8 cellular contexts compared by ENCODE assay signal in genomic region chr2:171522057-171522803, GRCh38. TPM values are rescaled to one million over a fixed set of nuclear protein-coding genes. Genes with fewer than 3 reads are reported as not detected.
DNase-seq lines count a peak whose midpoint lies in the region; ATAC-seq, FAIRE-seq and TF ChIP-seq lines count a peak whose summit lies in the region.

A gene with protein sequence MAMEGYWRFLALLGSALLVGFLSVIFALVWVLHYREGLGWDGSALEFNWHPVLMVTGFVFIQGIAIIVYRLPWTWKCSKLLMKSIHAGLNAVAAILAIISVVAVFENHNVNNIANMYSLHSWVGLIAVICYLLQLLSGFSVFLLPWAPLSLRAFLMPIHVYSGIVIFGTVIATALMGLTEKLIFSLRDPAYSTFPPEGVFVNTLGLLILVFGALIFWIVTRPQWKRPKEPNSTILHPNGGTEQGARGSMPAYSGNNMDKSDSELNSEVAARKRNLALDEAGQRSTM (plus strand): TSS chr2:171522474. CDS start chr2:171522546, 72 bp downstream.

- H3K36me3 ChIP-seq in mesodermal cell (ENCODE audit: control insufficient read depth, insufficient read depth, low read length) (no peaks in the 10 kb centered on the region), suprapubic skin (no peaks in the 10 kb centered on the region)

- no peak for TF ChIP-seq CTCF in suprapubic skin (IDR thresholded peaks at IDR 0.05)

- H3K4me1 ChIP-seq in mesodermal cell (ENCODE audit: control insufficient read depth, insufficient read depth, low read length, poor library complexity, severe bottlenecking) (peaks cover 14% of the 10 kb centered on the region), suprapubic skin (peaks cover 30% of the 10 kb centered on the region)

- DNase-seq in DMS 273 treated with DMSO at 0.1 percent for 48 hours (lab: John Stamatoyannopoulos, UW) (peak; percentile 9), HTR-8/SVneo (ENCODE audit: insufficient read length, low spot score) (peak; percentile 61), UCSD-AML1 (lab: John Stamatoyannopoulos, UW; ENCODE audit: unreplicated experiment) (peak; percentile 77), epithelial cell of prostate (ENCODE audit: low read depth, low spot score) (no peak), suprapubic skin (ENCODE audit: low spot score in 2 of 2) (peak; percentile 94 to 95), NCI-H2081 treated with DMSO at 0.1 percent for 48 hours (lab: John Stamatoyannopoulos, UW) (no peak)

- no peak for TF ChIP-seq EP300 in suprapubic skin (IDR thresholded peaks at IDR 0.05)

- peak; percentile 55 for ATAC-seq in GM19351 (IDR thresholded peaks at IDR 0.05; ENCODE audit: unreplicated experiment)

- no peaks in the 10 kb centered on the region for H3K27me3 ChIP-seq in suprapubic skin

- WGBS in mesodermal cell (ENCODE audit: insufficient coverage in 2 of 2), 2 experiments = 0 to 1% methylated on average over 25 to 28 of the region's 46 CpGs
- WGBS in suprapubic skin = 1% methylated on average over 17 of the region's 46 CpGs

- H3K27ac ChIP-seq in epithelial cell of prostate (peak within 1 kb of the TSS; percentile 15), mesodermal cell (ENCODE audit: low read depth, low read length, severe bottlenecking) (peak within 1 kb of the TSS; percentile 85), suprapubic skin (peak within 1 kb of the TSS; percentile 95)

- no peak for FAIRE-seq in HTR-8/SVneo (lab: Jason Lieb, UNC)

- peak within 1 kb of the TSS; percentile 79 for H3K4me3 ChIP-seq in mesodermal cell (ENCODE audit: extremely low read depth, insufficient read depth, low read length, poor library complexity, severe bottlenecking)
- H3K4me3 ChIP-seq in suprapubic skin = peak within 1 kb of the TSS; percentile 73

- peak in 1 of 2 donors; percentile 60 for TF ChIP-seq POLR2A in suprapubic skin (IDR thresholded peaks at IDR 0.05)

- H3K9me3 ChIP-seq in mesodermal cell (ENCODE audit: control insufficient read depth, low read length) = no peaks in the 10 kb centered on the region
- H3K9me3 ChIP-seq in suprapubic skin = no peaks in the 10 kb centered on the region

RNA-seq across cellular contexts. Expression of the gene that starts here (rescaled TPM):
- 11.6 TPM for polyA plus RNA-seq in mesodermal cell (2013, experiment 1 of 2)
- polyA plus RNA-seq in mesodermal cell (2013, experiment 2 of 2) = 11.6 TPM
- total RNA-seq in suprapubic skin = 100 to 1,000 TPM in 3 of 4 donors, 10 to 100 TPM in 1; 99.4 to 218 (median 157) TPM

Comparison
In these comparisons a context has a peak if more than half of its experiments do, and no peak if none do; other contexts are left out.
1. DNase-seq: peak in DMS 273 treated with DMSO at 0.1 percent for 48 hours (single experiment), HTR-8/SVneo (single experiment), UCSD-AML1 (single experiment) and suprapubic skin (2 of 2); none in epithelial cell of prostate (single experiment) and NCI-H2081 treated with DMSO at 0.1 percent for 48 hours (single experiment).
2. H3K27ac ChIP-seq: peak in every context shown above with its lines; median percentile 95 in suprapubic skin; 85 in mesodermal cell; 15 in epithelial cell of prostate.